Comparison of ENCODE assay signal across 15 cellular contexts in genomic region chr10:110397856-110398255, GRCh38.
DNase-seq lines count a peak whose midpoint lies in the region; ATAC-seq, FAIRE-seq and TF ChIP-seq lines count a peak whose summit lies in the region.
"Had no signal": no experiment of that assay in that cellular context is flagged by ENCODE, and none has a peak within 500 bp of the region (broad histone marks: within the 10 kb centered on the region; RNA-seq: fewer than 3 reads in every experiment).

No MANE protein-coding gene starts in this region.

- H3K4me3 Mint-ChIP-seq in activated T-helper 17 cell treated with anti-CD3 and anti-CD28 coated beads, Interleukin-2, amount 50 U/mL, for 72 hours: no peak overlapping the region

- H3K27me3 ChIP-seq in HCT116 (ENCODE audit: insufficient read depth, low read length) (no peaks in the 10 kb centered on the region), foreskin keratinocyte (no peaks in the 10 kb centered on the region), small intestine (ENCODE audit: control insufficient read depth in 2 of 2, insufficient read depth in 2 of 2, low read length in 2 of 2) (no peaks in the 10 kb centered on the region)

- WGBS in small intestine, 3 donors: 72 to 88% (median 85%) methylated on average over 3 of the region's 3 CpGs

- no peak for TF ChIP-seq RAD21 in HCT116 (IDR thresholded peaks at IDR 0.05; ENCODE audit: low read depth)

- FAIRE-seq in small intestine (lab: Jason Lieb, UNC): no peak

- H3K27ac Mint-ChIP-seq in activated T-helper 17 cell treated with anti-CD3 and anti-CD28 coated beads, Interleukin-2, amount 50 U/mL, for 72 hours: peak overlapping the region; percentile 88

- H4K20me1 ChIP-seq in HCT116 (ENCODE audit: insufficient read depth): no peaks in the 10 kb centered on the region

- CTCF ChIA-PET in HCT116 (lab: Charles Lee): interaction anchor here (5.0 kb wide), 1 partner anchor 44 kb away, joined by 31 read pairs; no protein-coding TSS in a partner anchor

- RAD21 ChIA-PET in HCT116 (lab: Charles Lee; ENCODE audit: low non-redundant PET in 1 of 2, low total read pairs in 2 of 2, uncharacterized antibody in 2 of 2, unreplicated experiment in 2 of 2): no interaction called here

- H3K36me3 ChIP-seq in HCT116 (ENCODE audit: control insufficient read depth in 1 of 2, insufficient read depth in 2 of 2, low read length in 2 of 2) (no peaks in the 10 kb centered on the region), small intestine (ENCODE audit: control insufficient read depth in 2 of 2, insufficient read depth in 2 of 2, low read length in 2 of 2) (no peaks in the 10 kb centered on the region)
- H3K36me3 ChIP-seq: lower lobe of right lung had no signal

- H3K27ac ChIP-seq in HCT116 (ENCODE audit: low read depth, low read length): peak overlapping the region; percentile 85
- peak overlapping the region; percentile 92 for H3K27ac ChIP-seq in foreskin keratinocyte
- H3K27ac ChIP-seq in small intestine (ENCODE audit: low read depth in 1 of 2, low read length in 1 of 2): peak overlapping the region; percentile 52 to 61
- no peak overlapping the region for H3K27ac ChIP-seq in caudate nucleus (ENCODE audit: low read depth, low read length)

- no peaks in the 10 kb centered on the region for H3K27me3 Mint-ChIP-seq in activated T-helper 17 cell treated with anti-CD3 and anti-CD28 coated beads, Interleukin-2, amount 50 U/mL, for 72 hours

- no peaks in the 10 kb centered on the region for H3K36me3 Mint-ChIP-seq in activated T-helper 17 cell treated with anti-CD3 and anti-CD28 coated beads, Interleukin-2, amount 50 U/mL, for 72 hours (ENCODE audit: low read depth)

- peak overlapping the region; percentile 60 for H3K9ac ChIP-seq in HCT116 (ENCODE audit: low read length)

- intact Hi-C loops in HCT116 (cut with micrococcal nuclease): loop anchor here (1.0 to 5.0 kb wide), 5 partner anchors 17 to 1984 kb away; partner anchors contain the start of gene DUSP5

- peaks cover 67 to 96% of the 10 kb centered on the region in 2 experiments for H3K4me1 ChIP-seq in HCT116 (ENCODE audit: control insufficient read depth in 1 of 2, insufficient read depth in 2 of 2, low read length in 2 of 2)
- H3K4me1 ChIP-seq in foreskin keratinocyte: peaks cover 26% of the 10 kb centered on the region
- peaks cover 10 to 13% of the 10 kb centered on the region in 2 donors for H3K4me1 ChIP-seq in small intestine (ENCODE audit: control insufficient read depth in 2 of 2, insufficient read depth in 1 of 2, low read depth in 1 of 2, low read length in 1 of 2)

- no peaks in the 10 kb centered on the region for H3K9me3 ChIP-seq in HCT116 (ENCODE audit: control insufficient read depth in 1 of 2, insufficient read depth in 1 of 2, low read depth in 1 of 2, low read length in 2 of 2)
- no peaks in the 10 kb centered on the region for H3K9me3 ChIP-seq in small intestine (ENCODE audit: control insufficient read depth, low read depth)
- H3K9me3 ChIP-seq: lower lobe of right lung had no signal

- TF ChIP-seq POLR2A in HCT116 (IDR thresholded peaks at IDR 0.05; ENCODE audit: borderline replicate concordance, extremely low read depth, insufficient read depth, insufficient read length): no peak

- POLR2A ChIA-PET in HCT116 (lab: Charles Lee): interaction anchor here (0.8 to 26.1 kb wide), 7 partner anchors 14 to 105 kb away, joined by 3 to 438 read pairs (median 7); partner anchors contain the start of gene DUSP5

- H3K4me3 ChIP-seq in HCT116 (replicated peaks in 1 of 2; ENCODE audit: low read depth in 1 of 2, low read length in 2 of 2) (peak overlapping the region in 1 of 2 experiments; percentile 45; a peak in 2 of 4 replicates), small intestine (ENCODE audit: low read depth in 1 of 2, low read length in 2 of 2) (no peak overlapping the region)
- H3K4me3 ChIP-seq: dorsolateral prefrontal cortex, lower lobe of right lung had no signal

- ATAC-seq in HCT116 (no peak), foreskin keratinocyte (no peak), HG03025 (IDR thresholded peaks at IDR 0.05; ENCODE audit: low FRiP score, unreplicated experiment) (no peak), HG02870 (IDR thresholded peaks at IDR 0.05; ENCODE audit: unreplicated experiment) (no peak)
- no peak for ATAC-seq in activated T-helper 17 cell treated with anti-CD3 and anti-CD28 coated beads, Interleukin-2, amount 50 U/mL, for 72 hours (replicated peaks)

- no peaks in the 10 kb centered on the region for H3K9me3 Mint-ChIP-seq in activated T-helper 17 cell treated with anti-CD3 and anti-CD28 coated beads, Interleukin-2, amount 50 U/mL, for 72 hours

- no peak for TF ChIP-seq CTCF in HCT116 (IDR thresholded peaks at IDR 0.05 in 2 of 3, conservative IDR thresholded peaks at IDR 0.05 in 1 of 3; ENCODE audit: borderline replicate concordance in 1 of 3, insufficient read depth in 1 of 3, low read depth in 2 of 3, low read length in 2 of 3)
- TF ChIP-seq CTCF in foreskin keratinocyte (conservative IDR thresholded peaks at IDR 0.05): no peak

- peak overlapping the region; percentile 2 for H2AFZ ChIP-seq in HCT116 (ENCODE audit: low read depth, low read length, poor library complexity, severe bottlenecking)

- peaks cover 33% of the 10 kb centered on the region for H3K4me1 Mint-ChIP-seq in activated T-helper 17 cell treated with anti-CD3 and anti-CD28 coated beads, Interleukin-2, amount 50 U/mL, for 72 hours

- DNase-seq in HCT116 (ENCODE audit: low read depth, low spot score): no peak
- no peak for DNase-seq in foreskin keratinocyte
- DNase-seq in small intestine: no peak
- DNase-seq in hippocampal formation (lab: John Stamatoyannopoulos, UW): no peak
- DNase-seq in caudate nucleus (lab: John Stamatoyannopoulos, UW): no peak
- DNase-seq: activated T-cell treated with anti-CD3 and anti-CD28 coated beads, Interleukin-2, amount 50 U/mL, for 1 hour; dorsolateral prefrontal cortex; KBM-7; lower lobe of right lung; NCI-H1436 treated with DMSO at 0.1 percent for 48 hours; occipital lobe; stimulated activated CD4-positive, alpha-beta T cell treated with anti-CD3 and anti-CD28 coated beads, Interleukin-12 subunit alpha, Interleukin-12 subunit beta, amount 100 ng/mL, for 4 hours had no signal

- no peaks in the 10 kb centered on the region for H3K9me2 ChIP-seq in HCT116 (ENCODE audit: insufficient read depth)

- H3K79me2 ChIP-seq in HCT116 (ENCODE audit: insufficient read depth, low read length): no peaks in the 10 kb centered on the region

- peak overlapping the region; percentile 75 for H3K4me2 ChIP-seq in HCT116 (ENCODE audit: low read length)

- BruUV-seq in HCT116 (replicated peaks; lab: Mats Ljungman, UMichigan): no TSS peak

TF ChIP-seq in HCT116, 20 proteins besides CTCF, POLR2A, EP300 and RAD21:
- TF ChIP-seq POLR2AphosphoS5 (IDR thresholded peaks at IDR 0.05; ENCODE audit: low read depth, low read length) (0 out of 2 replicates have a peak, but pooled peaks have one; percentile 24), SRF (IDR thresholded peaks at IDR 0.05; ENCODE audit: low read depth) (no peak), ZFX (IDR thresholded peaks at IDR 0.05) (peak; percentile 51; the same call in 1 of the 2 replicates), YY1 (IDR thresholded peaks at IDR 0.05; ENCODE audit: extremely low read depth, insufficient replicate concordance, low read depth, low read length) (no peak), JUND (IDR thresholded peaks at IDR 0.05) (no peak)
- TF ChIP-seq, protein P1, sequence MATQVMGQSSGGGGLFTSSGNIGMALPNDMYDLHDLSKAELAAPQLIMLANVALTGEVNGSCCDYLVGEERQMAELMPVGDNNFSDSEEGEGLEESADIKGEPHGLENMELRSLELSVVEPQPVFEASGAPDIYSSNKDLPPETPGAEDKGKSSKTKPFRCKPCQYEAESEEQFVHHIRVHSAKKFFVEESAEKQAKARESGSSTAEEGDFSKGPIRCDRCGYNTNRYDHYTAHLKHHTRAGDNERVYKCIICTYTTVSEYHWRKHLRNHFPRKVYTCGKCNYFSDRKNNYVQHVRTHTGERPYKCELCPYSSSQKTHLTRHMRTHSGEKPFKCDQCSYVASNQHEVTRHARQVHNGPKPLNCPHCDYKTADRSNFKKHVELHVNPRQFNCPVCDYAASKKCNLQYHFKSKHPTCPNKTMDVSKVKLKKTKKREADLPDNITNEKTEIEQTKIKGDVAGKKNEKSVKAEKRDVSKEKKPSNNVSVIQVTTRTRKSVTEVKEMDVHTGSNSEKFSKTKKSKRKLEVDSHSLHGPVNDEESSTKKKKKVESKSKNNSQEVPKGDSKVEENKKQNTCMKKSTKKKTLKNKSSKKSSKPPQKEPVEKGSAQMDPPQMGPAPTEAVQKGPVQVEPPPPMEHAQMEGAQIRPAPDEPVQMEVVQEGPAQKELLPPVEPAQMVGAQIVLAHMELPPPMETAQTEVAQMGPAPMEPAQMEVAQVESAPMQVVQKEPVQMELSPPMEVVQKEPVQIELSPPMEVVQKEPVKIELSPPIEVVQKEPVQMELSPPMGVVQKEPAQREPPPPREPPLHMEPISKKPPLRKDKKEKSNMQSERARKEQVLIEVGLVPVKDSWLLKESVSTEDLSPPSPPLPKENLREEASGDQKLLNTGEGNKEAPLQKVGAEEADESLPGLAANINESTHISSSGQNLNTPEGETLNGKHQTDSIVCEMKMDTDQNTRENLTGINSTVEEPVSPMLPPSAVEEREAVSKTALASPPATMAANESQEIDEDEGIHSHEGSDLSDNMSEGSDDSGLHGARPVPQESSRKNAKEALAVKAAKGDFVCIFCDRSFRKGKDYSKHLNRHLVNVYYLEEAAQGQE (IDR thresholded peaks at IDR 0.05; ENCODE audit: low read depth): no peak
